Comparison of ENCODE assay signal across 14 cellular contexts in genomic region chr17:38449364-38449763, GRCh38. TPM values are rescaled to one million over a fixed set of nuclear protein-coding genes. Genes with fewer than 3 reads are reported as not detected.
DNase-seq lines count a peak whose midpoint lies in the region; ATAC-seq and TF ChIP-seq lines count a peak whose summit lies in the region.
"Had no signal": no experiment of that assay in that cellular context is flagged by ENCODE, and none has a peak within 500 bp of the region (broad histone marks: within the 10 kb centered on the region; RNA-seq: fewer than 3 reads in every experiment).

No MANE protein-coding gene starts in this region.

- no peak overlapping the region for H3K27ac ChIP-seq in HEK293 (ENCODE audit: extremely low read depth, low read depth, low read length)
- H3K27ac ChIP-seq in hepatocyte: peak overlapping the region; percentile 92
- H3K27ac ChIP-seq in skin epidermis: peak overlapping the region; percentile 26 to 86 (median 75)
- H3K27ac ChIP-seq in CD8-positive, alpha-beta memory T cell (ENCODE audit: low read depth, low read length): no peak overlapping the region

- peak overlapping the region; percentile 53 for H3K4me2 ChIP-seq in hepatocyte

- peaks cover 3% of the 10 kb centered on the region for H3K27me3 ChIP-seq in hepatocyte
- no peaks in the 10 kb centered on the region for H3K27me3 ChIP-seq in CD8-positive, alpha-beta memory T cell (ENCODE audit: insufficient read depth, low read length, poor library complexity, severe bottlenecking)

- DNase-seq in hepatocyte (ENCODE audit: low spot score): peak; percentile 76
- DNase-seq in left lobe of liver (ENCODE audit: low spot score): no peak
- DNase-seq in CD8-positive, alpha-beta memory T cell: no peak
- no peak for DNase-seq in C1 segment of cervical spinal cord (lab: John Stamatoyannopoulos, UW)
- DNase-seq: activated CD4-positive, alpha-beta T cell treated with anti-CD3 and anti-CD28 coated beads, Interleukin-2, amount 50 U/mL, for 1 hour; activated naive CD8-positive, alpha-beta T cell treated with anti-CD3 and anti-CD28 coated beads, Interleukin-2, amount 50 U/mL, for 24 hours; foreskin melanocyte; naive thymus-derived CD8-positive, alpha-beta T cell; NCI-H2029; SHP77 treated with DMSO at 0.1 percent for 48 hours had no signal

- TF ChIP-seq CTCF in HEK293 (tag by site-specific recombination; IDR thresholded peaks at IDR 0.05): no peak
- TF ChIP-seq CTCF in brain (conservative IDR thresholded peaks at IDR 0.05): no peak
- no peak for TF ChIP-seq CTCF in hepatocyte (IDR thresholded peaks at IDR 0.05; ENCODE audit: poor library complexity)

- ATAC-seq in left lobe of liver (no peak), GM21529 (IDR thresholded peaks at IDR 0.05; ENCODE audit: unreplicated experiment) (no peak)
- ATAC-seq: activated naive CD8-positive, alpha-beta T cell treated with anti-CD3 and anti-CD28 coated beads, Interleukin-2, amount 50 U/mL, for 24 hours; naive thymus-derived CD8-positive, alpha-beta T cell had no signal

- peaks cover 4% of the 10 kb centered on the region for H3K4me1 ChIP-seq in HEK293 (ENCODE audit: control insufficient read depth, insufficient read depth, low read length)
- H3K4me1 ChIP-seq in hepatocyte (ENCODE audit: insufficient read depth): peaks cover 58% of the 10 kb centered on the region
- H3K4me1 ChIP-seq in CD8-positive, alpha-beta memory T cell (ENCODE audit: insufficient read depth, low read length): no peaks in the 10 kb centered on the region

- WGBS in hepatocyte (ENCODE audit: low lambda C conversion rate, missing lambda C conversion rate): 58% methylated on average over 15 of the region's 15 CpGs

- H3K27me3 Mint-ChIP-seq in brain: peaks cover 25% of the 10 kb centered on the region
- H3K27me3 Mint-ChIP-seq in CD8-positive, alpha-beta memory T cell: peaks cover 25 to 41% of the 10 kb centered on the region in 2 donors

- peaks cover 11% of the 10 kb centered on the region for H3K79me2 ChIP-seq in hepatocyte

- H3K4me3 ChIP-seq in HEK293 (ENCODE audit: low read depth, low read length): no peak overlapping the region
- no peak overlapping the region for H3K4me3 ChIP-seq in hepatocyte
- H3K4me3 ChIP-seq in skin epidermis: no peak overlapping the region
- H3K4me3 ChIP-seq in CD8-positive, alpha-beta memory T cell (ENCODE audit: low read length): no peak overlapping the region

- H3K36me3 ChIP-seq in HEK293 (ENCODE audit: control insufficient read depth in 2 of 2, insufficient read depth in 1 of 2, low read length in 2 of 2) (no peaks in the 10 kb centered on the region), hepatocyte (replicated peaks; ENCODE audit: insufficient read depth, low read depth) (no peaks in the 10 kb centered on the region)
- no peaks in the 10 kb centered on the region for H3K36me3 ChIP-seq in CD8-positive, alpha-beta memory T cell (ENCODE audit: insufficient read depth, low read length)

- no peaks in the 10 kb centered on the region for H3K9me3 Mint-ChIP-seq in brain
- H3K9me3 Mint-ChIP-seq in CD8-positive, alpha-beta memory T cell: no peaks in the 10 kb centered on the region
- H3K9me3 Mint-ChIP-seq: activated naive CD8-positive, alpha-beta T cell treated with anti-CD3 and anti-CD28 coated beads, Interleukin-2, amount 50 U/mL, for 24 hours; naive thymus-derived CD8-positive, alpha-beta T cell had no signal

- no peaks in the 10 kb centered on the region for H4K20me1 ChIP-seq in hepatocyte (ENCODE audit: insufficient read depth, poor library complexity, severe bottlenecking)

- H3K9me3 ChIP-seq in HEK293 (ENCODE audit: control insufficient read depth, insufficient read depth, low read depth, low read length) (no peaks in the 10 kb centered on the region), hepatocyte (ENCODE audit: low read depth) (no peaks in the 10 kb centered on the region)
- no peaks in the 10 kb centered on the region for H3K9me3 ChIP-seq in CD8-positive, alpha-beta memory T cell (ENCODE audit: low read length)

- peak overlapping the region in 3 of 5 experiments; percentile 72 to 80 (median 79) for H3K27ac Mint-ChIP-seq in brain
- H3K27ac Mint-ChIP-seq in CD8-positive, alpha-beta memory T cell: no peak overlapping the region
- H3K27ac Mint-ChIP-seq: activated naive CD8-positive, alpha-beta T cell treated with anti-CD3 and anti-CD28 coated beads, Interleukin-2, amount 50 U/mL, for 24 hours; naive thymus-derived CD8-positive, alpha-beta T cell had no signal

- POLR2A ChIA-PET in HEK293 (lab: Yijun Ruan, JAX): no interaction called here
- POLR2A ChIA-PET in CD8-positive, alpha-beta memory T cell (lab: Charles Lee): no interaction called here

- H3K9me2 ChIP-seq in hepatocyte (replicated peaks; ENCODE audit: insufficient read depth): no peaks in the 10 kb centered on the region

- H3K36me3 Mint-ChIP-seq in brain: no peaks in the 10 kb centered on the region
- no peaks in the 10 kb centered on the region for H3K36me3 Mint-ChIP-seq in CD8-positive, alpha-beta memory T cell
- H3K36me3 Mint-ChIP-seq: naive thymus-derived CD8-positive, alpha-beta T cell had no signal

- H2AFZ ChIP-seq in hepatocyte: no peak overlapping the region

- H3K4me3 Mint-ChIP-seq in brain: peak overlapping the region in 1 of 5 experiments; percentile 47
- no peak overlapping the region for H3K4me3 Mint-ChIP-seq in CD8-positive, alpha-beta memory T cell
- H3K4me3 Mint-ChIP-seq: activated naive CD8-positive, alpha-beta T cell treated with anti-CD3 and anti-CD28 coated beads, Interleukin-2, amount 50 U/mL, for 24 hours; naive thymus-derived CD8-positive, alpha-beta T cell had no signal

- CTCF ChIA-PET in HEK293 (lab: Yijun Ruan, JAX): interaction anchor here (0.6 to 1.5 kb wide), 4 partner anchors 23 to 726 kb away, joined by 3 to 6 read pairs (median 4); no protein-coding TSS in a partner anchor
- CTCF ChIA-PET in CD8-positive, alpha-beta memory T cell (lab: Charles Lee): no interaction called here

- H3K4me1 Mint-ChIP-seq in brain: peaks cover 56% of the 10 kb centered on the region
- peaks cover 9 to 14% (median 11%) of the 10 kb centered on the region in 3 donors for H3K4me1 Mint-ChIP-seq in CD8-positive, alpha-beta memory T cell

TF ChIP-seq in HEK293, 187 proteins besides CTCF, POLR2A, EP300 and RAD21 (continues in another document):
- no peak for TF ChIP-seq ZNF544 (tag by site-specific recombination; IDR thresholded peaks at IDR 0.05)
- no peak for TF ChIP-seq ZNF623 (tag by site-specific recombination; IDR thresholded peaks at IDR 0.05)
- no peak for TF ChIP-seq ZNF146 (tag by site-specific recombination; IDR thresholded peaks at IDR 0.05)
- TF ChIP-seq ZNF473 (tag by site-specific recombination; IDR thresholded peaks at IDR 0.05): no peak
- peak; percentile 35; the same call in 1 of the 2 replicates for TF ChIP-seq ZFHX2 (tag by site-specific recombination; conservative IDR thresholded peaks at IDR 0.05)
- TF ChIP-seq KLF1 (tag by site-specific recombination; IDR thresholded peaks at IDR 0.05): peak; percentile 83
- TF ChIP-seq, protein P1, sequence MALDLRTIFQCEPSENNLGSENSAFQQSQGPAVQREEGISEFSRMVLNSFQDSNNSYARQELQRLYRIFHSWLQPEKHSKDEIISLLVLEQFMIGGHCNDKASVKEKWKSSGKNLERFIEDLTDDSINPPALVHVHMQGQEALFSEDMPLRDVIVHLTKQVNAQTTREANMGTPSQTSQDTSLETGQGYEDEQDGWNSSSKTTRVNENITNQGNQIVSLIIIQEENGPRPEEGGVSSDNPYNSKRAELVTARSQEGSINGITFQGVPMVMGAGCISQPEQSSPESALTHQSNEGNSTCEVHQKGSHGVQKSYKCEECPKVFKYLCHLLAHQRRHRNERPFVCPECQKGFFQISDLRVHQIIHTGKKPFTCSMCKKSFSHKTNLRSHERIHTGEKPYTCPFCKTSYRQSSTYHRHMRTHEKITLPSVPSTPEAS (tag by site-specific recombination; IDR thresholded peaks at IDR 0.05): no peak
- TF ChIP-seq, protein P2, sequence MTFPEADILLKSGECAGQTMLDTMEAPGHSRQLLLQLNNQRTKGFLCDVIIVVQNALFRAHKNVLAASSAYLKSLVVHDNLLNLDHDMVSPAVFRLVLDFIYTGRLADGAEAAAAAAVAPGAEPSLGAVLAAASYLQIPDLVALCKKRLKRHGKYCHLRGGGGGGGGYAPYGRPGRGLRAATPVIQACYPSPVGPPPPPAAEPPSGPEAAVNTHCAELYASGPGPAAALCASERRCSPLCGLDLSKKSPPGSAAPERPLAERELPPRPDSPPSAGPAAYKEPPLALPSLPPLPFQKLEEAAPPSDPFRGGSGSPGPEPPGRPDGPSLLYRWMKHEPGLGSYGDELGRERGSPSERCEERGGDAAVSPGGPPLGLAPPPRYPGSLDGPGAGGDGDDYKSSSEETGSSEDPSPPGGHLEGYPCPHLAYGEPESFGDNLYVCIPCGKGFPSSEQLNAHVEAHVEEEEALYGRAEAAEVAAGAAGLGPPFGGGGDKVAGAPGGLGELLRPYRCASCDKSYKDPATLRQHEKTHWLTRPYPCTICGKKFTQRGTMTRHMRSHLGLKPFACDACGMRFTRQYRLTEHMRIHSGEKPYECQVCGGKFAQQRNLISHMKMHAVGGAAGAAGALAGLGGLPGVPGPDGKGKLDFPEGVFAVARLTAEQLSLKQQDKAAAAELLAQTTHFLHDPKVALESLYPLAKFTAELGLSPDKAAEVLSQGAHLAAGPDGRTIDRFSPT (tag by site-specific recombination; IDR thresholded peaks at IDR 0.05): no peak
- TF ChIP-seq SCRT2 (tag by site-specific recombination; IDR thresholded peaks at IDR 0.05): peak; percentile 52
- no peak for TF ChIP-seq SP2 (tag by site-specific recombination; IDR thresholded peaks at IDR 0.05)

RNA-seq across cellular contexts. Expression of gene ARHGAP23, which starts 21.1 kb away (rescaled TPM):
- polyA plus RNA-seq in brain (ENCODE audit: insufficient read depth, low read depth, low replicate concordance) (59.0 TPM), hepatocyte (30.0 and 32.8 TPM in 2 replicates)
- total RNA-seq in hepatocyte (7.3 and 16.0 TPM in 2 replicates), left lobe of liver (3.3 TPM)
- total RNA-seq in CD8-positive, alpha-beta memory T cell: 1 to 10 TPM in 1 of 2 experiments, under 1 TPM in 1; 0.48 to 1.0 TPM
- not detected for polyA plus RNA-seq in CD8-positive, alpha-beta memory T cell
- total RNA-seq: naive thymus-derived CD8-positive, alpha-beta T cell had no signal

Comparison
In these comparisons a context has a peak if more than half of its experiments do, and no peak if none do; other contexts are left out.
1. H3K27ac ChIP-seq: peak in hepatocyte (single experiment) and skin epidermis (21 of 21); none in HEK293 (single experiment) and CD8-positive, alpha-beta memory T cell (single experiment).
2. H3K27ac Mint-ChIP-seq: peak in brain (3 of 5); none in CD8-positive, alpha-beta memory T cell (0 of 8).